15 cellular contexts compared by ENCODE assay signal in genomic region chr22:29300807-29301601, GRCh38. TPM values are rescaled to one million over a fixed set of nuclear protein-coding genes. Genes with fewer than 3 reads are reported as not detected.
DNase-seq lines count a peak whose midpoint lies in the region; ATAC-seq, FAIRE-seq and TF ChIP-seq lines count a peak whose summit lies in the region.
"Had no signal": no experiment of that assay in that cellular context is flagged by ENCODE, and none has a peak within 500 bp of the region (broad histone marks: within the 10 kb centered on the region; RNA-seq: fewer than 3 reads in every experiment).

No MANE protein-coding gene starts in this region.

- no peak overlapping the region for H3K9ac ChIP-seq in mammary epithelial cell (ENCODE audit: insufficient read depth, low read length)
- no peak overlapping the region for H3K9ac ChIP-seq in H1 (replicated peaks in 1 of 4; ENCODE audit: extremely low read depth in 1 of 4, low read depth in 3 of 4, low read length in 3 of 4)
- H3K9ac ChIP-seq in stomach smooth muscle (ENCODE audit: low read length in 2 of 2): no peak overlapping the region

- no peak overlapping the region for H3K4me2 ChIP-seq in mammary epithelial cell (ENCODE audit: insufficient read depth, low read depth, low read length)
- no peak overlapping the region for H3K4me2 ChIP-seq in H1 (ENCODE audit: insufficient read depth in 1 of 2, low read depth in 2 of 2, low read length in 2 of 2)

- no peak overlapping the region for H2BK12ac ChIP-seq in H1 (ENCODE audit: low read depth, low read length)

- H4K91ac ChIP-seq in H1 (replicated peaks; ENCODE audit: insufficient read length, low read length): no peak overlapping the region

- H3K27me3 ChIP-seq in mammary epithelial cell (ENCODE audit: insufficient read depth, low read length) (no peaks in the 10 kb centered on the region), RWPE2 (ENCODE audit: insufficient read depth, poor library complexity, severe bottlenecking) (no peaks in the 10 kb centered on the region), H1 (replicated peaks in 1 of 4; ENCODE audit: control insufficient read depth in 3 of 4, extremely low read depth in 1 of 4, insufficient read depth in 3 of 4, low read length in 3 of 4) (no peaks in the 10 kb centered on the region), stomach smooth muscle (ENCODE audit: control insufficient read depth in 1 of 2, insufficient read depth in 2 of 2, low read length in 2 of 2) (no peaks in the 10 kb centered on the region), uterus (no peaks in the 10 kb centered on the region)

- in situ Hi-C loops in mammary epithelial cell (cut with MboI; ENCODE audit: low sequenced_read_pairs in 2 of 2): no loop called here

- H2BK20ac ChIP-seq in H1 (ENCODE audit: low read length): no peak overlapping the region

- POLR2A ChIA-PET in MCF 10A (lab: Yijun Ruan, JAX) (interaction anchor here (0.7 to 1.6 kb wide), 6 partner anchors 10 to 760 kb away, joined by 3 to 5 read pairs (median 4); partner anchors contain the start of genes AP1B1 and EMID1), H1 (lab: Charles Lee; ENCODE audit: partially characterized antibody) (interaction anchor here (0.5 to 9.1 kb wide), 12 partner anchors 8 to 275 kb away, joined by 3 to 147 read pairs (median 13); partner anchors contain the start of genes EWSR1, RASL10A and RHBDD3)

- H2BK5ac ChIP-seq in H1 (ENCODE audit: low read depth, low read length): no peak overlapping the region

- H3K27me3 Mint-ChIP-seq in MCF 10A (ENCODE audit: insufficient read depth, unreplicated experiment): no peaks in the 10 kb centered on the region

- H4K20me1 ChIP-seq in mammary epithelial cell (ENCODE audit: insufficient read depth, low read length): no peaks in the 10 kb centered on the region
- H4K20me1 ChIP-seq in H1 (replicated peaks in 1 of 2; ENCODE audit: control insufficient read depth in 1 of 2, insufficient read depth in 2 of 2, low read length in 2 of 2): peaks cover 10 to 19% of the 10 kb centered on the region in 2 experiments

- ATAC-seq in RWPE2 (ENCODE audit: low read depth) (peak; percentile 15; the same call in 2 of the 3 replicates), HG03565 (IDR thresholded peaks at IDR 0.05; ENCODE audit: unreplicated experiment) (no peak)
- ATAC-seq: left colon had no signal

- no peak overlapping the region for H3K4me3 Mint-ChIP-seq in MCF 10A (ENCODE audit: unreplicated experiment)

- H3K36me3 Mint-ChIP-seq in MCF 10A (ENCODE audit: insufficient read depth, unreplicated experiment): peaks cover 52% of the 10 kb centered on the region

- no peak for FAIRE-seq in H1 (lab: Jason Lieb, UNC)

- TF ChIP-seq POLR2A in H1 (IDR thresholded peaks at IDR 0.05; ENCODE audit: control extremely low read depth in 1 of 2, low read depth in 2 of 2, low read length in 2 of 2) (peak in 1 of 2 experiments; percentile 84; a peak in 2 of 3 replicates), uterus (IDR thresholded peaks at IDR 0.05) (no peak)

- H3K27ac ChIP-seq in mammary epithelial cell (ENCODE audit: insufficient read depth, low read depth, low read length) (no peak overlapping the region), RWPE2 (ENCODE audit: poor library complexity, severe bottlenecking) (no peak overlapping the region), H1 (ENCODE audit: low read depth, low read length) (no peak overlapping the region), stomach smooth muscle (ENCODE audit: low read length) (peak overlapping the region; percentile 24), uterus (no peak overlapping the region)
- H3K27ac ChIP-seq: thoracic aorta had no signal

- peaks cover 5% of the 10 kb centered on the region for H3K79me2 ChIP-seq in mammary epithelial cell (ENCODE audit: insufficient read depth, low read length)
- H3K79me2 ChIP-seq in H1 (ENCODE audit: control insufficient read depth in 1 of 2, insufficient read depth in 2 of 2, low read length in 2 of 2): no peaks in the 10 kb centered on the region

- no peak overlapping the region for H4K5ac ChIP-seq in H1 (ENCODE audit: insufficient read length, low read depth, low read length)

- no peak overlapping the region for H3K56ac ChIP-seq in H1 (replicated peaks; ENCODE audit: insufficient read length, low read depth, low read length)

- no peak overlapping the region for H2AK5ac ChIP-seq in H1 (ENCODE audit: low read depth, low read length)

- H3K79me1 ChIP-seq in H1 (ENCODE audit: low read depth, low read length): no peaks in the 10 kb centered on the region; the same call in 1 of the 2 replicates

- H2BK15ac ChIP-seq in H1 (ENCODE audit: low read length): no peak overlapping the region

- BruUV-seq in MCF 10A (replicated peaks; lab: Mats Ljungman, UMichigan) (no TSS peak), mammary epithelial cell (replicated peaks; lab: Mats Ljungman, UMichigan) (no TSS peak)

- H4K8ac ChIP-seq in H1 (ENCODE audit: extremely low read depth, insufficient read depth, low read length): no peak overlapping the region

- H3K36me3 ChIP-seq in mammary epithelial cell (ENCODE audit: insufficient read depth, low read length) (peaks cover 30% of the 10 kb centered on the region), RWPE2 (ENCODE audit: low read depth) (peaks cover 45% of the 10 kb centered on the region), H1 (ENCODE audit: control insufficient read depth in 2 of 4, insufficient read depth in 4 of 4, low read length in 3 of 4) (peaks cover 37 to 50% (median 38%) of the 10 kb centered on the region in 4 experiments), stomach smooth muscle (ENCODE audit: control insufficient read depth in 2 of 2, insufficient read depth in 2 of 2, low read length in 2 of 2) (peaks cover 36 to 45% of the 10 kb centered on the region in 2 donors), uterus (no peaks in the 10 kb centered on the region)

- H3K27ac Mint-ChIP-seq in MCF 10A (ENCODE audit: low read depth, unreplicated experiment): no peak overlapping the region

- DNase-seq in MCF 10A (ENCODE audit: unreplicated experiment): peak; percentile 22
- no peak for DNase-seq in mammary epithelial cell
- no peak for DNase-seq in RWPE2 (ENCODE audit: low spot score)
- peak in 1 of 2 experiments; percentile 52 for DNase-seq in H1 (ENCODE audit: low read depth in 1 of 2, low spot score in 2 of 2)
- DNase-seq in NCI-H226: no peak
- no peak for DNase-seq in uterus
- DNase-seq: dermis blood vessel endothelial cell; foreskin melanocyte; left colon; MV-4-11; NCI-H69; stimulated activated CD4-positive, alpha-beta T cell treated with anti-CD3 and anti-CD28 coated beads, Interleukin-4, amount 100 ng/mL, for 24 hours had no signal

- CTCF ChIA-PET in MCF 10A (lab: Yijun Ruan, JAX): interaction anchor here (0.6 to 0.7 kb wide), 2 partner anchors 20 to 293 kb away, joined by 4 to 5 read pairs; no protein-coding TSS in a partner anchor
- CTCF ChIA-PET in mammary epithelial cell (lab: Charles Lee; ENCODE audit: low non-redundant PET): no interaction called here
- CTCF ChIA-PET in H1 (lab: Charles Lee; ENCODE audit: partially characterized antibody): interaction anchor here (1.3 to 4.8 kb wide), 3 partner anchors 11 to 27 kb away, joined by 4 to 41 read pairs (median 6); no protein-coding TSS in a partner anchor

- H3K4me1 Mint-ChIP-seq in MCF 10A (ENCODE audit: insufficient read depth, unreplicated experiment): peaks cover 7% of the 10 kb centered on the region

- WGBS in mammary epithelial cell (ENCODE audit: low coverage, missing lambda C conversion rate): 77% methylated on average over 10 of the region's 10 CpGs
- WGBS in H1 (ENCODE audit: extremely low coverage in 1 of 2, insufficient coverage in 1 of 2, insufficient read length in 1 of 2, insufficient replicate concordance in 2 of 2, low coverage in 1 of 2, low lambda C conversion rate in 2 of 2, missing lambda C conversion rate in 1 of 2), 2 experiments: 88% methylated on average over 10 of the region's 10 CpGs; no CpG with 5 or more reads in 1 of the 2 experiments

- TF ChIP-seq EP300 in H1 (IDR thresholded peaks at IDR 0.05; ENCODE audit: borderline replicate concordance in 1 of 2, low read depth in 2 of 2, low read length in 2 of 2): no peak

- no peak overlapping the region for H2AFZ ChIP-seq in mammary epithelial cell (ENCODE audit: low read depth, low read length)
- no peak overlapping the region for H2AFZ ChIP-seq in H1 (ENCODE audit: low read length)

- H2BK120ac ChIP-seq in H1 (replicated peaks; ENCODE audit: low read depth, low read length): no peak overlapping the region

- no peak overlapping the region for H3K23ac ChIP-seq in H1 (ENCODE audit: insufficient read length)

- no peak overlapping the region for H3K14ac ChIP-seq in H1 (ENCODE audit: insufficient read length)

- H3K4me3 ChIP-seq in mammary epithelial cell (replicated peaks in 1 of 3; ENCODE audit: insufficient read depth in 1 of 3, low read depth in 2 of 3, low read length in 3 of 3) (no peak overlapping the region), RWPE2 (ENCODE audit: severe bottlenecking) (no peak overlapping the region), H1 (ENCODE audit: extremely low read depth in 1 of 4, insufficient read depth in 2 of 4, low read depth in 3 of 4, low read length in 4 of 4) (no peak overlapping the region), stomach smooth muscle (ENCODE audit: low read length in 2 of 2) (no peak overlapping the region), uterus (no peak overlapping the region)
- H3K4me3 ChIP-seq: thoracic aorta had no signal

- intact Hi-C loops in MCF 10A (cut with micrococcal nuclease) (loop anchor here (10.0 kb wide), 1 partner anchor 84 kb away; the partner anchor contains the start of gene AP1B1), mammary epithelial cell (cut with micrococcal nuclease) (no loop called here), uterus (cut with DNase I; ENCODE audit: low total_unique reads) (no loop called here)

- H3K18ac ChIP-seq in H1 (ENCODE audit: extremely low read depth, low read length): no peak overlapping the region

- no peaks in the 10 kb centered on the region for H3K23me2 ChIP-seq in H1 (ENCODE audit: low read depth, low read length)

- no peak for TF ChIP-seq RAD21 in H1 (IDR thresholded peaks at IDR 0.05 in 1 of 2, conservative IDR thresholded peaks at IDR 0.05 in 1 of 2; ENCODE audit: low read depth in 2 of 2, low read length in 2 of 2)

- H3K4me1 ChIP-seq in mammary epithelial cell (ENCODE audit: insufficient read depth, low read length) (no peaks in the 10 kb centered on the region), RWPE2 (ENCODE audit: insufficient read depth, poor library complexity, severe bottlenecking) (no peaks in the 10 kb centered on the region), H1 (replicated peaks in 1 of 4; ENCODE audit: control insufficient read depth in 3 of 4, insufficient read depth in 4 of 4, low read length in 3 of 4) (peaks cover 0 to 6% (median 1%) of the 10 kb centered on the region in 4 experiments; a peak in 3 of 7 replicates), stomach smooth muscle (ENCODE audit: control insufficient read depth, insufficient read depth, low read length) (peaks cover 17% of the 10 kb centered on the region), uterus (no peaks in the 10 kb centered on the region)

- no peak for TF ChIP-seq CTCF in MCF 10A (IDR thresholded peaks at IDR 0.05; ENCODE audit: unreplicated experiment)
- TF ChIP-seq CTCF in mammary epithelial cell (conservative IDR thresholded peaks at IDR 0.05 in 1 of 2, IDR thresholded peaks at IDR 0.05 in 1 of 2; ENCODE audit: extremely low read depth in 1 of 2, insufficient read depth in 1 of 2, low read depth in 1 of 2, low read length in 2 of 2): no peak
- TF ChIP-seq CTCF in RWPE2 (IDR thresholded peaks at IDR 0.05; ENCODE audit: poor library complexity, severe bottlenecking): no peak
- no peak for TF ChIP-seq CTCF in H1 (IDR thresholded peaks at IDR 0.05; ENCODE audit: control extremely low read depth in 1 of 3, insufficient read depth in 1 of 3, low read depth in 1 of 3, low read length in 3 of 3)
- no peak for TF ChIP-seq CTCF in uterus (IDR thresholded peaks at IDR 0.05)

- dilution Hi-C loops in mammary epithelial cell (cut with HindIII; ENCODE audit: low sequenced_read_pairs): no loop called here

- H3K4ac ChIP-seq in H1 (replicated peaks; ENCODE audit: insufficient read length, low read depth, low read length): no peak overlapping the region

- H3K9me3 Mint-ChIP-seq in MCF 10A (ENCODE audit: unreplicated experiment): no peaks in the 10 kb centered on the region

- H3K9me3 ChIP-seq in mammary epithelial cell (replicated peaks; ENCODE audit: insufficient read depth, low read length) (no peaks in the 10 kb centered on the region), RWPE2 (ENCODE audit: severe bottlenecking) (no peaks in the 10 kb centered on the region), H1 (ENCODE audit: insufficient read depth in 2 of 2, low read depth in 1 of 2, low read length in 1 of 2) (no peaks in the 10 kb centered on the region), stomach smooth muscle (ENCODE audit: control insufficient read depth in 2 of 2, low read length in 2 of 2) (no peaks in the 10 kb centered on the region), uterus (no peaks in the 10 kb centered on the region)
- H3K9me3 ChIP-seq: thoracic aorta had no signal

RNA-seq across cellular contexts. Expression of gene GAS2L1, which starts 5.4 kb away (rescaled TPM):
- total RNA-seq in MCF 10A (2022) (15.3 and 17.2 TPM in 2 replicates), mammary epithelial cell (10 to 100 TPM; 15.8 to 29.7 TPM), uterus (10 to 100 TPM in 2 of 4 donors, 1 to 10 TPM in 2; 2.4 to 29.6 (median 11.9) TPM)
- polyA plus RNA-seq in mammary epithelial cell (27.6 TPM), H1 (2011; rRNA removed) (3.6 and 6.8 TPM in 2 replicates)
- polyA minus RNA-seq in mammary epithelial cell: 7.9 TPM
- 9.7 and 10.1 TPM in 2 replicates for total RNA-seq in H1 (2021; fragmentation: NEBNext Ultra II Directional; extraction: Animal tissue kit (Norgen Biotek cat#: 25700))
- 3.9 TPM for polyA plus RNA-seq in H1 (2011; cell fraction: cytosol; rRNA removed)
- 16.7 TPM for polyA plus RNA-seq in H1 (2011; cell fraction: nucleus; rRNA removed)
- 4.0 to 5.7 TPM (median 5.3 TPM) in 4 replicates for polyA plus RNA-seq in H1 (2012, experiment 1 of 2)
- 4.1 TPM for polyA plus RNA-seq in H1 (2012, experiment 2 of 2)
- polyA plus RNA-seq in H1 (2013, experiment 1 of 2): 8.9 TPM
- 8.0 TPM for polyA plus RNA-seq in H1 (2013, experiment 2 of 2)
- polyA minus RNA-seq in H1 (2011; rRNA and poly(A)+ RNA removed): 1.3 and 2.9 TPM in 2 replicates
- 2.5 TPM for polyA minus RNA-seq in H1 (2011; cell fraction: cytosol; rRNA and poly(A)+ RNA removed)
- 3.7 TPM for polyA minus RNA-seq in H1 (2011; cell fraction: nucleus; rRNA and poly(A)+ RNA removed)

RNA-seq across cellular contexts. Expression of gene RASL10A, which starts 14.5 kb away (rescaled TPM):
- total RNA-seq in MCF 10A (2022): 0.52 and 0.82 TPM in 2 replicates
- under 1 TPM in 1 of 2 donors, not detected in 1; 0.66 TPM for total RNA-seq in mammary epithelial cell
- polyA plus RNA-seq in mammary epithelial cell: not detected
- polyA minus RNA-seq in mammary epithelial cell: not detected
- 1.4 and 1.5 TPM in 2 replicates for total RNA-seq in H1 (2021; fragmentation: NEBNext Ultra II Directional; extraction: Animal tissue kit (Norgen Biotek cat#: 25700))
- polyA plus RNA-seq in H1 (2011; rRNA removed): 1.1 and 1.6 TPM in 2 replicates
- polyA plus RNA-seq in H1 (2011; cell fraction: cytosol; rRNA removed): 1.0 TPM
- 2.4 TPM for polyA plus RNA-seq in H1 (2011; cell fraction: nucleus; rRNA removed)
- 0.26 to 0.58 TPM (median 0.39 TPM) in 4 replicates for polyA plus RNA-seq in H1 (2012, experiment 1 of 2)
- 0.21 TPM for polyA plus RNA-seq in H1 (2012, experiment 2 of 2)
- polyA plus RNA-seq in H1 (2013, experiment 1 of 2): 1.1 TPM
- polyA plus RNA-seq in H1 (2013, experiment 2 of 2): 1.0 TPM
- not detected in 2 replicates for polyA minus RNA-seq in H1 (2011; rRNA and poly(A)+ RNA removed)
- not detected for polyA minus RNA-seq in H1 (2011; cell fraction: cytosol; rRNA and poly(A)+ RNA removed)
- 0.80 TPM for polyA minus RNA-seq in H1 (2011; cell fraction: nucleus; rRNA and poly(A)+ RNA removed)
- total RNA-seq in uterus: 1 to 10 TPM in 1 of 4 donors, under 1 TPM in 2, not detected in 1; 0.35 to 3.2 (median 0.79) TPM

RNA-seq across cellular contexts. Expression of gene EWSR1, which starts 32.9 kb away (rescaled TPM):
- total RNA-seq in MCF 10A (2022): 403 and 486 TPM in 2 replicates
- total RNA-seq in mammary epithelial cell: 100 to 1,000 TPM; 164 to 307 TPM
- 307 TPM for polyA plus RNA-seq in mammary epithelial cell
- 305 TPM for polyA minus RNA-seq in mammary epithelial cell
- 385 and 387 TPM in 2 replicates for total RNA-seq in H1 (2021; fragmentation: NEBNext Ultra II Directional; extraction: Animal tissue kit (Norgen Biotek cat#: 25700))
- 646 and 930 TPM in 2 replicates for polyA plus RNA-seq in H1 (2011; rRNA removed)
- polyA plus RNA-seq in H1 (2011; cell fraction: cytosol; rRNA removed): 525 TPM
- polyA plus RNA-seq in H1 (2011; cell fraction: nucleus; rRNA removed): 1,044 TPM
- polyA plus RNA-seq in H1 (2012, experiment 1 of 2): 380 to 507 TPM (median 400 TPM) in 4 replicates
- 92.9 TPM for polyA plus RNA-seq in H1 (2012, experiment 2 of 2)
- polyA plus RNA-seq in H1 (2013, experiment 1 of 2): 297 TPM
- 268 TPM for polyA plus RNA-seq in H1 (2013, experiment 2 of 2)
- polyA minus RNA-seq in H1 (2011; rRNA and poly(A)+ RNA removed): 575 and 704 TPM in 2 replicates
- polyA minus RNA-seq in H1 (2011; cell fraction: cytosol; rRNA and poly(A)+ RNA removed): 228 TPM
- polyA minus RNA-seq in H1 (2011; cell fraction: nucleus; rRNA and poly(A)+ RNA removed): 291 TPM
- 100 to 1,000 TPM; 120 to 221 (median 137) TPM for total RNA-seq in uterus

RNA-seq across cellular contexts. Expression of gene RHBDD3, which starts 33.2 kb away (rescaled TPM):
- 32.5 and 48.0 TPM in 2 replicates for total RNA-seq in MCF 10A (2022)
- total RNA-seq in mammary epithelial cell: 10 to 100 TPM; 18.0 to 25.7 TPM
- polyA plus RNA-seq in mammary epithelial cell: 14.1 TPM
- 5.2 TPM for polyA minus RNA-seq in mammary epithelial cell
- total RNA-seq in H1 (2021; fragmentation: NEBNext Ultra II Directional; extraction: Animal tissue kit (Norgen Biotek cat#: 25700)): 72.1 and 75.7 TPM in 2 replicates
- 117 and 171 TPM in 2 replicates for polyA plus RNA-seq in H1 (2011; rRNA removed)
- 128 TPM for polyA plus RNA-seq in H1 (2011; cell fraction: cytosol; rRNA removed)
- polyA plus RNA-seq in H1 (2011; cell fraction: nucleus; rRNA removed): 161 TPM
- 64.0 to 89.1 TPM (median 81.6 TPM) in 4 replicates for polyA plus RNA-seq in H1 (2012, experiment 1 of 2)
- polyA plus RNA-seq in H1 (2012, experiment 2 of 2): 70.6 TPM
- polyA plus RNA-seq in H1 (2013, experiment 1 of 2): 69.3 TPM
- polyA plus RNA-seq in H1 (2013, experiment 2 of 2): 69.0 TPM
- polyA minus RNA-seq in H1 (2011; rRNA and poly(A)+ RNA removed): 20.8 and 28.6 TPM in 2 replicates
- 29.9 TPM for polyA minus RNA-seq in H1 (2011; cell fraction: cytosol; rRNA and poly(A)+ RNA removed)
- polyA minus RNA-seq in H1 (2011; cell fraction: nucleus; rRNA and poly(A)+ RNA removed): 42.7 TPM
- total RNA-seq in uterus: 10 to 100 TPM in 3 of 4 donors, 1 to 10 TPM in 1; 6.5 to 46.6 (median 26.1) TPM
